In the genomic region with DNA sequence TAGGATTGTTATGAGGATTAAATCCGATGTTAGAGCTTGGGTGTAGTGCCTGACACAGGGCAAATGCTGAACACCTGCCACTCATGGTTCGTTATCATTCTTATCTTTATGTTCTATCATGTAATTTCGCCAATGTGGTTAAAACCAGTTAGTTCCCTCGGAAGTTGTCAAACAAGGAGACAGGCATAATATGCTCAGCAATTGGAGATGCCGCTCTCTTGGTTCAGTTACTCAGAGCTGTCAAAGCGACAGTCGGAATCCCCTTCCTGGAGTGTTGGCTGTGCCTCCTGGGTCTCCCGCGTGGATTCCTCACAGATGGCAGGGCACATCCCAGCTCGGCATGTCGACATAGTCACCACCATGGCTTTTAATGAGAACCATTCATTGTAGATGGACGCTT, we compare ENCODE assay signal across 19 cellular contexts.
DNase-seq lines count a peak whose midpoint lies in the region; ATAC-seq and TF ChIP-seq lines count a peak whose summit lies in the region.
"Had no signal": no experiment of that assay in that cellular context is flagged by ENCODE, and none has a peak within 500 bp of the region (broad histone marks: within the 10 kb centered on the region; RNA-seq: fewer than 3 reads in every experiment).

No MANE protein-coding gene starts in this region.

- no peak overlapping the region for H3K9ac ChIP-seq in colonic mucosa (ENCODE audit: low read depth in 2 of 2, low read length in 2 of 2)

- no peak overlapping the region for H3K27ac ChIP-seq in colonic mucosa
- peak overlapping the region; percentile 20 for H3K27ac ChIP-seq in thymus (ENCODE audit: low read depth)

- peaks cover 4% of the 10 kb centered on the region for H3K27me3 Mint-ChIP-seq in nephron progenitor cell (ENCODE audit: low read depth, poor library complexity)

- H3K4me3 ChIP-seq in colonic mucosa (no peak overlapping the region), thymus (ENCODE audit: low read length) (peak overlapping the region; percentile 50)

- no peak for TF ChIP-seq CTCF in colonic mucosa (IDR thresholded peaks at IDR 0.05)
- TF ChIP-seq CTCF in nephron progenitor cell (IDR thresholded peaks at IDR 0.05): no peak

- H3K27me3 ChIP-seq in colonic mucosa: no peaks in the 10 kb centered on the region
- H3K27me3 ChIP-seq in thymus (ENCODE audit: control insufficient read depth, insufficient read depth): no peaks in the 10 kb centered on the region

- peaks cover 5% of the 10 kb centered on the region for H3K4me1 Mint-ChIP-seq in nephron progenitor cell
- H3K4me1 Mint-ChIP-seq: B cell had no signal

- 18% methylated on average over 12 of the region's 12 CpGs for WGBS in thymus

- ATAC-seq in GM18498 (IDR thresholded peaks at IDR 0.05; ENCODE audit: unreplicated experiment): no peak
- ATAC-seq: Right ventricle myocardium inferior had no signal

- no peaks in the 10 kb centered on the region for H3K4me1 ChIP-seq in colonic mucosa
- H3K4me1 ChIP-seq in thymus (ENCODE audit: control insufficient read depth, insufficient read depth, low read length): peaks cover 23% of the 10 kb centered on the region

- H3K36me3 ChIP-seq in colonic mucosa (no peaks in the 10 kb centered on the region), thymus (ENCODE audit: control insufficient read depth, insufficient read depth) (no peaks in the 10 kb centered on the region)

- H3K4me3 Mint-ChIP-seq in nephron progenitor cell: no peak overlapping the region
- H3K4me3 Mint-ChIP-seq: B cell; CD4-positive, CD25-positive, alpha-beta regulatory T cell; H9 had no signal

- H3K9me3 ChIP-seq in colonic mucosa (no peaks in the 10 kb centered on the region), thymus (ENCODE audit: control insufficient read depth) (no peaks in the 10 kb centered on the region)

- H3K9me3 Mint-ChIP-seq in nephron progenitor cell: peaks cover 8% of the 10 kb centered on the region

- peaks cover 9% of the 10 kb centered on the region for H3K36me3 Mint-ChIP-seq in nephron progenitor cell (ENCODE audit: low read depth)
- H3K36me3 Mint-ChIP-seq: CD4-positive, CD25-positive, alpha-beta regulatory T cell had no signal

- intact Hi-C loops in colonic mucosa (cut with DNase I): no loop called here

- no peak overlapping the region for H3K27ac Mint-ChIP-seq in nephron progenitor cell
- H3K27ac Mint-ChIP-seq: B cell; CD4-positive, CD25-positive, alpha-beta regulatory T cell had no signal

- peak; percentile 30 for DNase-seq in NCI-H1694 treated with DMSO at 0.1 percent for 48 hours (lab: John Stamatoyannopoulos, UW)
- no peak for DNase-seq in NCI-H1694 (lab: John Stamatoyannopoulos, UW)
- peak; percentile 77 for DNase-seq in NCI-H2171 treated with DMSO at 0.1 percent for 48 hours (lab: John Stamatoyannopoulos, UW)
- DNase-seq in colonic mucosa: peak; percentile 18
- no peak for DNase-seq in nephron progenitor cell
- DNase-seq in GM19240 (ENCODE audit: insufficient read length, low spot score): no peak
- DNase-seq: 8988T; CD4-positive, CD25-positive, alpha-beta regulatory T cell; COR-L47; DMS153; H9; NCI-H1105; NCI-H748 treated with DMSO at 0.1 percent for 48 hours; NK-92 treated with Interleukin-12 subunit alpha and Interleukin-12 subunit beta, amount 100 ng/mL, for 24 hours; SW 1271 had no signal

Comparison
In these comparisons a context has a peak if more than half of its experiments do, and no peak if none do; other contexts are left out.
1. DNase-seq: peak in NCI-H1694 treated with DMSO at 0.1 percent for 48 hours (single experiment), NCI-H2171 treated with DMSO at 0.1 percent for 48 hours (single experiment) and colonic mucosa (single experiment); none in NCI-H1694 (single experiment), nephron progenitor cell (single experiment) and GM19240 (single experiment).